In genomic region chr19:5718032-5718578, GRCh38 we compare ENCODE assay signal across 1 cellular context.
A peak's percentile ranks its signal among the peaks of the same experiment; 100 is the strongest.
TF ChIP-seq lines count a peak whose summit lies in the region.

No MANE protein-coding gene starts in this region.

TF ChIP-seq in IMR-90, 13 proteins besides CTCF, POLR2A, EP300 and RAD21:
- TF ChIP-seq RFX5 (IDR thresholded peaks at IDR 0.05; ENCODE audit: low read depth, low read length) (no peak), FOS (IDR thresholded peaks at IDR 0.05; ENCODE audit: low read depth, low read length) (peak; percentile 50; the same call in 1 of the 2 replicates), BHLHE40 (IDR thresholded peaks at IDR 0.05; ENCODE audit: low read depth, low read length) (peak; percentile 3; the same call in 1 of the 2 replicates), CHD1 (IDR thresholded peaks at IDR 0.05; ENCODE audit: low read depth, low read length) (no peak), MAZ (IDR thresholded peaks at IDR 0.05; ENCODE audit: borderline replicate concordance, low read depth, low read length) (no peak), SMC3 (IDR thresholded peaks at IDR 0.05; ENCODE audit: low read depth, low read length) (no peak), RCOR1 (IDR thresholded peaks at IDR 0.05; ENCODE audit: insufficient replicate concordance, low read length) (no peak), CEBPB (IDR thresholded peaks at IDR 0.05; ENCODE audit: low read depth, low read length) (peak; percentile 63)
